35 cellular contexts compared by ENCODE assay signal in genomic region chr1:97051823-97052222, GRCh38.
"Had no signal": no experiment of that assay in that cellular context is flagged by ENCODE, and none has a peak within 500 bp of the region (broad histone marks: within the 10 kb centered on the region; RNA-seq: fewer than 3 reads in every experiment).

No MANE protein-coding gene starts in this region.

- H3K36me3 ChIP-seq: MG63 had no signal

- H3K27me3 ChIP-seq: MG63 had no signal

- DNase-seq: Karpas-422, Kasumi-1, MG63, MM.1S, MV-4-11, NCI-H1048, NCI-H1092, NCI-H1092 treated with DMSO at 0.1 percent for 48 hours, NCI-H1105, NCI-H1105 treated with DMSO at 0.1 percent for 48 hours, NCI-H1417, NCI-H1417 treated with DMSO at 0.1 percent for 48 hours, NCI-H1436, NCI-H1436 treated with DMSO at 0.1 percent for 48 hours, NCI-H146, NCI-H1694, NCI-H1694 treated with DMSO at 0.1 percent for 48 hours, NCI-H187, NCI-H187 treated with DMSO at 0.1 percent for 48 hours, NCI-H1930, NCI-H2029 treated with DMSO at 0.1 percent for 48 hours, NCI-H2081, NCI-H2081 treated with DMSO at 0.1 percent for 48 hours, NCI-H2107, NCI-H2171, NCI-H2171 treated with DMSO at 0.1 percent for 48 hours, NCI-H2227 treated with DMSO at 0.1 percent for 48 hours, NCI-H226, NCI-H345, NCI-H446, NCI-H446 treated with DMSO at 0.1 percent for 48 hours, NCI-H510A, NCI-H510A treated with DMSO at 0.1 percent for 48 hours, NCI-H524, NCI-H524 treated with DMSO at 0.1 percent for 48 hours had no signal

- H3K4me3 ChIP-seq: MG63 had no signal
